8 cellular contexts compared by ENCODE assay signal in the genomic region with DNA sequence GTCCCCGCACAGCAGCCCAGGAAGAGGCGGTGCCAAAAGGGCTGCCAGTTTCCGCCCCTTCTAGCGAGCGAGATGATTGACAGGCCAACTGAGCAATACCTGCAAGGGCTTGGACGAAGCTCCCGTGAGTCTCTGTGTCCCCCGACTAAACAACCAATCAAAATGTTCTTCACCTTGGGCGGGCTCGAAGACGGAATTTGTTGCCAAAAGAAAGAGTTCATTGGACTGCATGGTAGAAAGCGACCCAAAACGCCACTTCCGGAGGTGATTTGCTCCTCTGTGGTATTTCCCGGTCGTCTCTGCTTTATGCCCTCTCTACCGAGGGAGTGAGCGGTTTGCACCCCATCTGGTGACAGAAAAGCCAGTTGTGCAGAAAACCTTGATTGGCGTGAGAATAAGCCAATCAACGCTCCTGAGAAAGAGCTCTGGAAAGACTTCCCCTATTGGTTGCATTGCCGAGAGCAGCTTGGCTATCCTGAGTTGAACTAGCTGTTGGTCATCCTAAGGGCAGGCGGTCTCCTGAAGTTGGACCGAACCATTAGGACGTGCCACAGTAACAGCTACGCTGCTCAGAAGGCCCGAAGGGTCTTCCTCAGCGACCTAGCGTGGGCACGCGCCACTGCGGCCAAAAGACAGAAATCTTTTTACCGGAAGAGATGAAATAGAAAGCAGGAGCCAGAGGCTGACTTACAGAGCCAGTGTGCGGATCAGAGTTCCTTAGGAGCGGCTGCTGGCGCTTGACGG. TPM values are rescaled to one million over a fixed set of nuclear protein-coding genes. Genes with fewer than 3 reads are reported as not detected.
DNase-seq lines count a peak whose midpoint lies in the region; ATAC-seq and TF ChIP-seq lines count a peak whose summit lies in the region.

No MANE protein-coding gene starts in this region.

- peak; percentile 99 for DNase-seq in GF-D8 (lab: John Stamatoyannopoulos, UW)
- DNase-seq in Panc1 (ENCODE audit: low read depth, low spot score): peak; percentile 98
- peak; percentile 100 for DNase-seq in globus pallidus (ENCODE audit: low spot score)
- DNase-seq in occipital lobe (lab: John Stamatoyannopoulos, UW): peak; percentile 98

- no peaks in the 10 kb centered on the region for H3K27me3 ChIP-seq in Panc1 (ENCODE audit: control insufficient read depth, insufficient read depth, low read length)

- TF ChIP-seq CTCF in Panc1 (IDR thresholded peaks at IDR 0.05): no peak

- H3K36me3 ChIP-seq in KOPT-K1 (ENCODE audit: insufficient read depth, low read length): no peaks in the 10 kb centered on the region
- no peaks in the 10 kb centered on the region; the same call in 1 of the 2 replicates for H3K36me3 ChIP-seq in Panc1 (ENCODE audit: control insufficient read depth, insufficient read depth, low read length)
- H3K36me3 ChIP-seq in urinary bladder (ENCODE audit: insufficient read depth): no peaks in the 10 kb centered on the region

- BruUV-seq in Panc1 (replicated peaks; lab: Mats Ljungman, UMichigan): no TSS peak

- H3K9me3 Mint-ChIP-seq in activated naive CD4-positive, alpha-beta T cell treated with anti-CD3 and anti-CD28 coated beads, Interleukin-2, amount 50 U/mL, for 24 hours: no peaks in the 10 kb centered on the region

- peak overlapping the region; percentile 100 for H3K4me3 Mint-ChIP-seq in activated naive CD4-positive, alpha-beta T cell treated with anti-CD3 and anti-CD28 coated beads, Interleukin-2, amount 50 U/mL, for 24 hours

- no peaks in the 10 kb centered on the region for H3K27me3 Mint-ChIP-seq in activated naive CD4-positive, alpha-beta T cell treated with anti-CD3 and anti-CD28 coated beads, Interleukin-2, amount 50 U/mL, for 24 hours

- H3K27ac ChIP-seq in KOPT-K1 (ENCODE audit: low read depth, low read length, poor library complexity, severe bottlenecking) (peak overlapping the region; percentile 97), Panc1 (ENCODE audit: low read length) (peak overlapping the region; percentile 98), urinary bladder (ENCODE audit: low read depth) (peak overlapping the region; percentile 86)

- H3K9me3 ChIP-seq in KOPT-K1 (ENCODE audit: insufficient read depth, low read length, poor library complexity, severe bottlenecking) (no peaks in the 10 kb centered on the region), Panc1 (ENCODE audit: control insufficient read depth, insufficient read depth, low read depth, low read length) (no peaks in the 10 kb centered on the region)

- no peaks in the 10 kb centered on the region for H3K36me3 Mint-ChIP-seq in activated naive CD4-positive, alpha-beta T cell treated with anti-CD3 and anti-CD28 coated beads, Interleukin-2, amount 50 U/mL, for 24 hours

- H3K4me1 Mint-ChIP-seq in activated naive CD4-positive, alpha-beta T cell treated with anti-CD3 and anti-CD28 coated beads, Interleukin-2, amount 50 U/mL, for 24 hours: peaks cover 52% of the 10 kb centered on the region

- peak overlapping the region; percentile 100 for H3K27ac Mint-ChIP-seq in activated naive CD4-positive, alpha-beta T cell treated with anti-CD3 and anti-CD28 coated beads, Interleukin-2, amount 50 U/mL, for 24 hours

- ATAC-seq in GM21825 (IDR thresholded peaks at IDR 0.05; ENCODE audit: unreplicated experiment) (peak; percentile 84), Panc1 (peak; percentile 82)

- WGBS in urinary bladder: under 1% methylated on average over 36 of the region's 36 CpGs

- peak overlapping the region; percentile 78 to 92 for H3K4me3 ChIP-seq in Panc1 (ENCODE audit: low read depth in 2 of 2, low read length in 2 of 2)
- peak overlapping the region; percentile 27 for H3K4me3 ChIP-seq in urinary bladder (ENCODE audit: low read depth, low read length)

- in situ Hi-C loops in Panc1 (cut with HindIII; ENCODE audit: low pct_unique_long_range_greater_than_20kb, low sequenced_read_pairs): no loop called here

- H3K4me1 ChIP-seq in Panc1 (ENCODE audit: control insufficient read depth, insufficient read depth, low read length): peaks cover 11% of the 10 kb centered on the region
- H3K4me1 ChIP-seq in urinary bladder (ENCODE audit: insufficient read depth): peaks cover 1% of the 10 kb centered on the region

- CTCF ChIA-PET in Panc1 (lab: Charles Lee): no interaction called here

- intact Hi-C loops in Panc1 (cut with micrococcal nuclease; ENCODE audit: unreplicated experiment): no loop called here

- POLR2A ChIA-PET in Panc1 (lab: Charles Lee): interaction anchor here (0.5 to 0.8 kb wide), 4 partner anchors 13 to 353 kb away, joined by 3 to 7 read pairs (median 3); no protein-coding TSS in a partner anchor

RNA-seq across cellular contexts. Expression of a gene that starts 0.5 kb away (rescaled TPM):
- total RNA-seq in Panc1 (2021; ENCODE audit: unreplicated experiment) (62.4 TPM), occipital lobe (81.9 TPM), urinary bladder (59.6 TPM)
- 32.1 TPM for polyA plus RNA-seq in Panc1 (2012; ENCODE audit: insufficient read length)
- polyA plus RNA-seq in urinary bladder: 53.0 TPM

Comparison
In these comparisons a context has a peak if more than half of its experiments do, and no peak if none do; other contexts are left out.
1. Peak in every context shown above with its lines: DNase-seq, ATAC-seq, H3K4me3 ChIP-seq and H3K27ac ChIP-seq.